ENCODE assay signal across 8 cellular contexts in genomic region chr12:6470375-6471163, GRCh38. TPM values are rescaled to one million over a fixed set of nuclear protein-coding genes. Genes with fewer than 3 reads are reported as not detected.
DNase-seq lines count a peak whose midpoint lies in the region; ATAC-seq and TF ChIP-seq lines count a peak whose summit lies in the region.

VAMP1 (minus strand) TSS chr12:6470677; CDS start chr12:6470531, 146 bp downstream.

- H3K4me1 ChIP-seq in PC-3 (ENCODE audit: insufficient read depth, low read length), result peaks cover 25% of the 10 kb centered on the region
- H3K4me1 ChIP-seq in mucosa of rectum (ENCODE audit: control insufficient read depth in 2 of 2, insufficient read depth in 2 of 2, low read length in 2 of 2), result peaks cover 16 to 30% of the 10 kb centered on the region in 2 donors

- no TSS peak for BruUV-seq in PC-3 (replicated peaks; lab: Mats Ljungman, UMichigan)

- intact Hi-C loops in PC-3 (cut with micrococcal nuclease), result loop anchor here (1.0 to 2.0 kb wide), 3 partner anchors 24 to 148 kb away; partner anchors contain the start of genes GAPDH and NCAPD2

- no peaks in the 10 kb centered on the region for H3K9me2 ChIP-seq in PC-3 (replicated peaks; ENCODE audit: low read length)

- no peak; the same call in 1 of the 2 replicates for TF ChIP-seq EP300 in Ishikawa (IDR thresholded peaks at IDR 0.05; ENCODE audit: borderline replicate concordance)

- POLR2A ChIA-PET in PC-3 (lab: Charles Lee; ENCODE audit: unreplicated experiment), result interaction anchor here (0.5 to 1.1 kb wide), 10 partner anchors 10 to 253 kb away, joined by 3 to 28 read pairs (median 4); partner anchors contain the start of genes COPS7A, GAPDH and LTBR

- TF ChIP-seq RAD21 in Ishikawa (IDR thresholded peaks at IDR 0.05; ENCODE audit: low read depth), result no peak; the same call in 1 of the 2 replicates

- H3F3A ChIP-seq in PC-3 (ENCODE audit: low read length, unreplicated experiment), result no peaks in the 10 kb centered on the region

- H3K36me3 ChIP-seq in PC-3 (ENCODE audit: low read depth, low read length) (no peaks in the 10 kb centered on the region), mucosa of rectum (ENCODE audit: control insufficient read depth in 2 of 2, insufficient read depth in 2 of 2, low read length in 2 of 2) (peaks cover 8 to 11% of the 10 kb centered on the region in 2 donors)

- no peaks in the 10 kb centered on the region for H3K9me3 ChIP-seq in PC-3 (ENCODE audit: low read length)
- H3K9me3 ChIP-seq in mucosa of rectum (ENCODE audit: control insufficient read depth in 2 of 2, low read length in 2 of 2), result no peaks in the 10 kb centered on the region

- H3K4me3 ChIP-seq in PC-3 (ENCODE audit: low read length) (peak within 1 kb of the TSS; percentile 96), epithelial cell of proximal tubule (ENCODE audit: low read depth, low read length) (peak within 1 kb of the TSS; percentile 83), mucosa of rectum (ENCODE audit: low read length in 2 of 2) (peak within 1 kb of the TSS; percentile 75 to 85)

- H3K27me3 ChIP-seq in PC-3 (ENCODE audit: low read length) (no peaks in the 10 kb centered on the region), mucosa of rectum (ENCODE audit: control insufficient read depth in 2 of 2, insufficient read depth in 2 of 2, low read length in 2 of 2) (no peaks in the 10 kb centered on the region)

- CTCF ChIA-PET in PC-3 (lab: Charles Lee), result interaction anchor here (0.6 to 1.8 kb wide), 3 partner anchors 62 to 147 kb away, joined by 4 to 6 read pairs (median 5); no protein-coding TSS in a partner anchor

- peaks cover 11% of the 10 kb centered on the region for H3K79me2 ChIP-seq in PC-3 (ENCODE audit: low read length)

- DNase-seq in DMS114 treated with DMSO at 0.1 percent for 48 hours (lab: John Stamatoyannopoulos, UW; ENCODE audit: unreplicated experiment) (peak; percentile 98), PC-3 (peak; percentile 87), activated T-cell treated with anti-CD3 and anti-CD28 coated beads for 48 hours (ENCODE audit: low read depth) (peak; percentile 97), epithelial cell of proximal tubule (ENCODE audit: low read depth) (peak; percentile 74)
- DNase-seq in stimulated activated CD8-positive, alpha-beta memory T cell treated with anti-CD3 and anti-CD28 coated beads, Interleukin-4, amount 100 ng/mL, for 48 hours, result peak; percentile 98

- peak; percentile 86 for ATAC-seq in GM21576 (IDR thresholded peaks at IDR 0.05; ENCODE audit: unreplicated experiment)
- ATAC-seq in PC-3, result peak; percentile 92

- H3K9ac ChIP-seq in PC-3 (ENCODE audit: low read length) (peak within 1 kb of the TSS; percentile 77), mucosa of rectum (ENCODE audit: low read depth in 1 of 2, low read length in 2 of 2) (peak within 1 kb of the TSS; percentile 79 to 87)

- H4K20me1 ChIP-seq in PC-3 (ENCODE audit: low read length), result no peaks in the 10 kb centered on the region

- H3K4me2 ChIP-seq in PC-3 (ENCODE audit: low read length), result peak within 1 kb of the TSS; percentile 100

- TF ChIP-seq CTCF in PC-3 (conservative IDR thresholded peaks at IDR 0.05; ENCODE audit: low read depth, low read length) (no peak), epithelial cell of proximal tubule (conservative IDR thresholded peaks at IDR 0.05; ENCODE audit: low read depth, low read length) (no peak)

- peak within 1 kb of the TSS; percentile 93 for H2AFZ ChIP-seq in PC-3 (ENCODE audit: low read length)

- H3K27ac ChIP-seq in PC-3 (ENCODE audit: low read length), result peak within 1 kb of the TSS; percentile 41
- peak within 1 kb of the TSS; percentile 97 for H3K27ac ChIP-seq in mucosa of rectum (ENCODE audit: low read depth in 2 of 2, low read length in 2 of 2)

TF ChIP-seq in Ishikawa, 13 proteins besides CTCF, POLR2A, EP300 and RAD21:
- TF ChIP-seq NFIC (IDR thresholded peaks at IDR 0.05), result 0 out of 2 replicates have a peak, but pooled peaks have one; percentile 33
- TF ChIP-seq TCF12 (IDR thresholded peaks at IDR 0.05; ENCODE audit: low read depth), result no peak; the same call in none of the 2 replicates
- TF ChIP-seq REST (IDR thresholded peaks at IDR 0.05; ENCODE audit: low read depth), result no peak
- TF ChIP-seq CREB1 (IDR thresholded peaks at IDR 0.05; ENCODE audit: low read depth), result 0 out of 2 replicates have a peak, but pooled peaks have one; percentile 2
- peak; percentile 82 for TF ChIP-seq CEBPB (IDR thresholded peaks at IDR 0.05)
- TF ChIP-seq TAF1 (IDR thresholded peaks at IDR 0.05; ENCODE audit: low read depth), result peak; percentile 91
- peak; percentile 33 for TF ChIP-seq TEAD4 (IDR thresholded peaks at IDR 0.05)
- TF ChIP-seq EGR1 (IDR thresholded peaks at IDR 0.05), result no peak
- TF ChIP-seq ZBTB7A (IDR thresholded peaks at IDR 0.05; ENCODE audit: low read depth), result peak; percentile 83; the same call in 1 of the 2 replicates
- TF ChIP-seq USF1 (IDR thresholded peaks at IDR 0.05), result no peak
- peak; percentile 89; the same call in 1 of the 2 replicates for TF ChIP-seq MAX (IDR thresholded peaks at IDR 0.05)
- no peak for TF ChIP-seq FOXM1 (IDR thresholded peaks at IDR 0.05; ENCODE audit: borderline replicate concordance, low read depth)
- peak; percentile 85 for TF ChIP-seq YY1 (IDR thresholded peaks at IDR 0.05; ENCODE audit: low read depth)
TF ChIP-seq in Ishikawa: peak in this region for 8.

RNA-seq across cellular contexts. Expression of gene VAMP1, which starts in this region (rescaled TPM):
- 9.3 and 13.9 TPM in 2 replicates for total RNA-seq in PC-3 (2014; rRNA removed)
- total RNA-seq in epithelial cell of proximal tubule, result 2.0 and 2.6 TPM in 2 replicates

Comparison
In these comparisons a context has a peak if more than half of its experiments do, and no peak if none do; other contexts are left out.
1. Peak in every context shown above with its lines: DNase-seq, ATAC-seq, H3K4me3 ChIP-seq and H3K27ac ChIP-seq.